1 cellular context compared by ENCODE assay signal in the genomic region with DNA sequence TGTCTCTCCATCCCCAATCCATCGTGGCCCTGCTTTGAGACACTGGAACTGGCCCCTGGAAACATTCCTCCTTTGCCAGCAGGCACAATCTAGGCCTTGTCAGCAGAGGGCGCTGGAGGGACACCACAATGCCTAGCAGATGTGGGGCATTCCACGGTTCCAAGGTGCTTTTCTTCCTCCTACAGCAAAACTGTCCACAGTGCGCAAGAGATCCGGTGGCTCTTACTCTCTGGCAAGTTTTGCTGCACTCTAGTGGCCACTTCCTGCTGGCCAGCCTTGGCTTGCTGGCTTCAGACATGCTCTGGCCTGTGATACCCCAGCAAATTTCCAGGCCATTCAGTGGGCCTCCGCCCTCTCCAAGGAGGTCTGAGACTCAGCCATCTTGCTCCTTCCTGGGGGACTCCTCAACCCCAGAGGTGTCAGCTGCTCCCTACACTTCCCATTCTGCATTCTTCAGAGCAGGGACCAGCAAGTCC.
TF ChIP-seq lines count a peak whose summit lies in the region.

No MANE protein-coding gene starts in this region.

TF ChIP-seq in HepG2, 621 proteins besides CTCF, POLR2A, EP300 and RAD21 (continued from another document and continues in another):
- TF ChIP-seq, protein P1, sequence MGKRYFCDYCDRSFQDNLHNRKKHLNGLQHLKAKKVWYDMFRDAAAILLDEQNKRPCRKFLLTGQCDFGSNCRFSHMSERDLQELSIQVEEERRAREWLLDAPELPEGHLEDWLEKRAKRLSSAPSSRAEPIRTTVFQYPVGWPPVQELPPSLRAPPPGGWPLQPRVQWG (CRISPR knock-in tag; IDR thresholded peaks at IDR 0.05; ENCODE audit: borderline replicate concordance, low read depth), result no peak
- TF ChIP-seq ZBTB42 (CRISPR knock-in tag; IDR thresholded peaks at IDR 0.05), result no peak
- no peak for TF ChIP-seq XBP1 (CRISPR knock-in tag; IDR thresholded peaks at IDR 0.05)
- TF ChIP-seq PAF1 (CRISPR knock-in tag; IDR thresholded peaks at IDR 0.05), result no peak
- TF ChIP-seq SNRNP70 (IDR thresholded peaks at IDR 0.05; ENCODE audit: low read depth, low read length), result no peak
- TF ChIP-seq, protein P2, sequence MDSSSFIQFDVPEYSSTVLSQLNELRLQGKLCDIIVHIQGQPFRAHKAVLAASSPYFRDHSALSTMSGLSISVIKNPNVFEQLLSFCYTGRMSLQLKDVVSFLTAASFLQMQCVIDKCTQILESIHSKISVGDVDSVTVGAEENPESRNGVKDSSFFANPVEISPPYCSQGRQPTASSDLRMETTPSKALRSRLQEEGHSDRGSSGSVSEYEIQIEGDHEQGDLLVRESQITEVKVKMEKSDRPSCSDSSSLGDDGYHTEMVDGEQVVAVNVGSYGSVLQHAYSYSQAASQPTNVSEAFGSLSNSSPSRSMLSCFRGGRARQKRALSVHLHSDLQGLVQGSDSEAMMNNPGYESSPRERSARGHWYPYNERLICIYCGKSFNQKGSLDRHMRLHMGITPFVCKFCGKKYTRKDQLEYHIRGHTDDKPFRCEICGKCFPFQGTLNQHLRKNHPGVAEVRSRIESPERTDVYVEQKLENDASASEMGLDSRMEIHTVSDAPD (CRISPR knock-in tag; IDR thresholded peaks at IDR 0.05), result no peak
- no peak for TF ChIP-seq FOXM1 (CRISPR knock-in tag; IDR thresholded peaks at IDR 0.05)
- peak; percentile 22; the same call in 1 of the 2 replicates for TF ChIP-seq ZNF232 (CRISPR knock-in tag; IDR thresholded peaks at IDR 0.05; ENCODE audit: borderline replicate concordance)
- no peak for TF ChIP-seq DNMT1 (CRISPR knock-in tag; IDR thresholded peaks at IDR 0.05)
- no peak for TF ChIP-seq ZNF160 (CRISPR knock-in tag; IDR thresholded peaks at IDR 0.05)
- peak; percentile 56; the same call in 1 of the 2 replicates for TF ChIP-seq ZBTB7B (CRISPR knock-in tag; IDR thresholded peaks at IDR 0.05)
- TF ChIP-seq RBM39 (IDR thresholded peaks at IDR 0.05; ENCODE audit: low read depth, low read length, poor library complexity, severe bottlenecking), result no peak
- TF ChIP-seq ZNF614 (CRISPR knock-in tag; IDR thresholded peaks at IDR 0.05; ENCODE audit: borderline replicate concordance), result peak; percentile 59; the same call in 1 of the 2 replicates
- TF ChIP-seq, protein P3, sequence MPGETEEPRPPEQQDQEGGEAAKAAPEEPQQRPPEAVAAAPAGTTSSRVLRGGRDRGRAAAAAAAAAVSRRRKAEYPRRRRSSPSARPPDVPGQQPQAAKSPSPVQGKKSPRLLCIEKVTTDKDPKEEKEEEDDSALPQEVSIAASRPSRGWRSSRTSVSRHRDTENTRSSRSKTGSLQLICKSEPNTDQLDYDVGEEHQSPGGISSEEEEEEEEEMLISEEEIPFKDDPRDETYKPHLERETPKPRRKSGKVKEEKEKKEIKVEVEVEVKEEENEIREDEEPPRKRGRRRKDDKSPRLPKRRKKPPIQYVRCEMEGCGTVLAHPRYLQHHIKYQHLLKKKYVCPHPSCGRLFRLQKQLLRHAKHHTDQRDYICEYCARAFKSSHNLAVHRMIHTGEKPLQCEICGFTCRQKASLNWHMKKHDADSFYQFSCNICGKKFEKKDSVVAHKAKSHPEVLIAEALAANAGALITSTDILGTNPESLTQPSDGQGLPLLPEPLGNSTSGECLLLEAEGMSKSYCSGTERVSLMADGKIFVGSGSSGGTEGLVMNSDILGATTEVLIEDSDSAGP (CRISPR knock-in tag; IDR thresholded peaks at IDR 0.05; ENCODE audit: borderline replicate concordance), result peak; percentile 54
- TF ChIP-seq ZBTB1 (CRISPR knock-in tag; IDR thresholded peaks at IDR 0.05; ENCODE audit: borderline replicate concordance), result no peak
- peak; percentile 38; the same call in 1 of the 2 replicates for TF ChIP-seq SIX1 (CRISPR knock-in tag; IDR thresholded peaks at IDR 0.05; ENCODE audit: borderline replicate concordance)
- TF ChIP-seq SALL2 (CRISPR knock-in tag; IDR thresholded peaks at IDR 0.05), result peak; percentile 64; the same call in 1 of the 2 replicates
- no peak for TF ChIP-seq ZNF577 (CRISPR knock-in tag; IDR thresholded peaks at IDR 0.05; ENCODE audit: borderline replicate concordance, low read depth)
- TF ChIP-seq, protein P4, sequence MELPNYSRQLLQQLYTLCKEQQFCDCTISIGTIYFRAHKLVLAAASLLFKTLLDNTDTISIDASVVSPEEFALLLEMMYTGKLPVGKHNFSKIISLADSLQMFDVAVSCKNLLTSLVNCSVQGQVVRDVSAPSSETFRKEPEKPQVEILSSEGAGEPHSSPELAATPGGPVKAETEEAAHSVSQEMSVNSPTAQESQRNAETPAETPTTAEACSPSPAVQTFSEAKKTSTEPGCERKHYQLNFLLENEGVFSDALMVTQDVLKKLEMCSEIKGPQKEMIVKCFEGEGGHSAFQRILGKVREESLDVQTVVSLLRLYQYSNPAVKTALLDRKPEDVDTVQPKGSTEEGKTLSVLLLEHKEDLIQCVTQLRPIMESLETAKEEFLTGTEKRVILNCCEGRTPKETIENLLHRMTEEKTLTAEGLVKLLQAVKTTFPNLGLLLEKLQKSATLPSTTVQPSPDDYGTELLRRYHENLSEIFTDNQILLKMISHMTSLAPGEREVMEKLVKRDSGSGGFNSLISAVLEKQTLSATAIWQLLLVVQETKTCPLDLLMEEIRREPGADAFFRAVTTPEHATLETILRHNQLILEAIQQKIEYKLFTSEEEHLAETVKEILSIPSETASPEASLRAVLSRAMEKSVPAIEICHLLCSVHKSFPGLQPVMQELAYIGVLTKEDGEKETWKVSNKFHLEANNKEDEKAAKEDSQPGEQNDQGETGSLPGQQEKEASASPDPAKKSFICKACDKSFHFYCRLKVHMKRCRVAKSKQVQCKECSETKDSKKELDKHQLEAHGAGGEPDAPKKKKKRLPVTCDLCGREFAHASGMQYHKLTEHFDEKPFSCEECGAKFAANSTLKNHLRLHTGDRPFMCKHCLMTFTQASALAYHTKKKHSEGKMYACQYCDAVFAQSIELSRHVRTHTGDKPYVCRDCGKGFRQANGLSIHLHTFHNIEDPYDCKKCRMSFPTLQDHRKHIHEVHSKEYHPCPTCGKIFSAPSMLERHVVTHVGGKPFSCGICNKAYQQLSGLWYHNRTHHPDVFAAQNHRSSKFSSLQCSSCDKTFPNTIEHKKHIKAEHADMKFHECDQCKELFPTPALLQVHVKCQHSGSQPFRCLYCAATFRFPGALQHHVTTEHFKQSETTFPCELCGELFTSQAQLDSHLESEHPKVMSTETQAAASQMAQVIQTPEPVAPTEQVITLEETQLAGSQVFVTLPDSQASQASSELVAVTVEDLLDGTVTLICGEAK (IDR thresholded peaks at IDR 0.05), result no peak
- TF ChIP-seq, protein P4 (CRISPR knock-in tag; IDR thresholded peaks at IDR 0.05), result no peak
- TF ChIP-seq KAT7 (CRISPR knock-in tag; IDR thresholded peaks at IDR 0.05; ENCODE audit: borderline replicate concordance), result no peak
- TF ChIP-seq AKAP8 (CRISPR knock-in tag; IDR thresholded peaks at IDR 0.05), result no peak
- TF ChIP-seq BHLHE40 (IDR thresholded peaks at IDR 0.05; ENCODE audit: low read length), result 0 out of 2 replicates have a peak, but pooled peaks have one; percentile 26
- no peak for TF ChIP-seq CHD4 (IDR thresholded peaks at IDR 0.05; ENCODE audit: borderline replicate concordance, low read length)
- no peak for TF ChIP-seq NR3C1 (CRISPR knock-in tag; IDR thresholded peaks at IDR 0.05)
- TF ChIP-seq ASH2L (IDR thresholded peaks at IDR 0.05; ENCODE audit: insufficient read length, low read depth, low read length), result no peak
- no peak for TF ChIP-seq ZNF441 (CRISPR knock-in tag; IDR thresholded peaks at IDR 0.05; ENCODE audit: borderline replicate concordance)
- no peak for TF ChIP-seq ZNF235 (CRISPR knock-in tag; IDR thresholded peaks at IDR 0.05; ENCODE audit: borderline replicate concordance)
- TF ChIP-seq FOXK2 (IDR thresholded peaks at IDR 0.05), result no peak
- no peak for TF ChIP-seq CBX2 (IDR thresholded peaks at IDR 0.05; ENCODE audit: low read depth, low read length)
- TF ChIP-seq CBX2 (CRISPR knock-in tag; IDR thresholded peaks at IDR 0.05; ENCODE audit: low read depth), result no peak
- peak; percentile 62 for TF ChIP-seq SPEN (CRISPR knock-in tag; IDR thresholded peaks at IDR 0.05; ENCODE audit: low read depth)
- TF ChIP-seq, protein P5, sequence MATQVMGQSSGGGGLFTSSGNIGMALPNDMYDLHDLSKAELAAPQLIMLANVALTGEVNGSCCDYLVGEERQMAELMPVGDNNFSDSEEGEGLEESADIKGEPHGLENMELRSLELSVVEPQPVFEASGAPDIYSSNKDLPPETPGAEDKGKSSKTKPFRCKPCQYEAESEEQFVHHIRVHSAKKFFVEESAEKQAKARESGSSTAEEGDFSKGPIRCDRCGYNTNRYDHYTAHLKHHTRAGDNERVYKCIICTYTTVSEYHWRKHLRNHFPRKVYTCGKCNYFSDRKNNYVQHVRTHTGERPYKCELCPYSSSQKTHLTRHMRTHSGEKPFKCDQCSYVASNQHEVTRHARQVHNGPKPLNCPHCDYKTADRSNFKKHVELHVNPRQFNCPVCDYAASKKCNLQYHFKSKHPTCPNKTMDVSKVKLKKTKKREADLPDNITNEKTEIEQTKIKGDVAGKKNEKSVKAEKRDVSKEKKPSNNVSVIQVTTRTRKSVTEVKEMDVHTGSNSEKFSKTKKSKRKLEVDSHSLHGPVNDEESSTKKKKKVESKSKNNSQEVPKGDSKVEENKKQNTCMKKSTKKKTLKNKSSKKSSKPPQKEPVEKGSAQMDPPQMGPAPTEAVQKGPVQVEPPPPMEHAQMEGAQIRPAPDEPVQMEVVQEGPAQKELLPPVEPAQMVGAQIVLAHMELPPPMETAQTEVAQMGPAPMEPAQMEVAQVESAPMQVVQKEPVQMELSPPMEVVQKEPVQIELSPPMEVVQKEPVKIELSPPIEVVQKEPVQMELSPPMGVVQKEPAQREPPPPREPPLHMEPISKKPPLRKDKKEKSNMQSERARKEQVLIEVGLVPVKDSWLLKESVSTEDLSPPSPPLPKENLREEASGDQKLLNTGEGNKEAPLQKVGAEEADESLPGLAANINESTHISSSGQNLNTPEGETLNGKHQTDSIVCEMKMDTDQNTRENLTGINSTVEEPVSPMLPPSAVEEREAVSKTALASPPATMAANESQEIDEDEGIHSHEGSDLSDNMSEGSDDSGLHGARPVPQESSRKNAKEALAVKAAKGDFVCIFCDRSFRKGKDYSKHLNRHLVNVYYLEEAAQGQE (IDR thresholded peaks at IDR 0.05; ENCODE audit: borderline replicate concordance in 1 of 2, low read depth in 1 of 2, low read length in 2 of 2), result 0 out of 4 replicates have a peak, but pooled peaks of 1 of the 2 experiments have one; percentile 12
- TF ChIP-seq, protein P6, sequence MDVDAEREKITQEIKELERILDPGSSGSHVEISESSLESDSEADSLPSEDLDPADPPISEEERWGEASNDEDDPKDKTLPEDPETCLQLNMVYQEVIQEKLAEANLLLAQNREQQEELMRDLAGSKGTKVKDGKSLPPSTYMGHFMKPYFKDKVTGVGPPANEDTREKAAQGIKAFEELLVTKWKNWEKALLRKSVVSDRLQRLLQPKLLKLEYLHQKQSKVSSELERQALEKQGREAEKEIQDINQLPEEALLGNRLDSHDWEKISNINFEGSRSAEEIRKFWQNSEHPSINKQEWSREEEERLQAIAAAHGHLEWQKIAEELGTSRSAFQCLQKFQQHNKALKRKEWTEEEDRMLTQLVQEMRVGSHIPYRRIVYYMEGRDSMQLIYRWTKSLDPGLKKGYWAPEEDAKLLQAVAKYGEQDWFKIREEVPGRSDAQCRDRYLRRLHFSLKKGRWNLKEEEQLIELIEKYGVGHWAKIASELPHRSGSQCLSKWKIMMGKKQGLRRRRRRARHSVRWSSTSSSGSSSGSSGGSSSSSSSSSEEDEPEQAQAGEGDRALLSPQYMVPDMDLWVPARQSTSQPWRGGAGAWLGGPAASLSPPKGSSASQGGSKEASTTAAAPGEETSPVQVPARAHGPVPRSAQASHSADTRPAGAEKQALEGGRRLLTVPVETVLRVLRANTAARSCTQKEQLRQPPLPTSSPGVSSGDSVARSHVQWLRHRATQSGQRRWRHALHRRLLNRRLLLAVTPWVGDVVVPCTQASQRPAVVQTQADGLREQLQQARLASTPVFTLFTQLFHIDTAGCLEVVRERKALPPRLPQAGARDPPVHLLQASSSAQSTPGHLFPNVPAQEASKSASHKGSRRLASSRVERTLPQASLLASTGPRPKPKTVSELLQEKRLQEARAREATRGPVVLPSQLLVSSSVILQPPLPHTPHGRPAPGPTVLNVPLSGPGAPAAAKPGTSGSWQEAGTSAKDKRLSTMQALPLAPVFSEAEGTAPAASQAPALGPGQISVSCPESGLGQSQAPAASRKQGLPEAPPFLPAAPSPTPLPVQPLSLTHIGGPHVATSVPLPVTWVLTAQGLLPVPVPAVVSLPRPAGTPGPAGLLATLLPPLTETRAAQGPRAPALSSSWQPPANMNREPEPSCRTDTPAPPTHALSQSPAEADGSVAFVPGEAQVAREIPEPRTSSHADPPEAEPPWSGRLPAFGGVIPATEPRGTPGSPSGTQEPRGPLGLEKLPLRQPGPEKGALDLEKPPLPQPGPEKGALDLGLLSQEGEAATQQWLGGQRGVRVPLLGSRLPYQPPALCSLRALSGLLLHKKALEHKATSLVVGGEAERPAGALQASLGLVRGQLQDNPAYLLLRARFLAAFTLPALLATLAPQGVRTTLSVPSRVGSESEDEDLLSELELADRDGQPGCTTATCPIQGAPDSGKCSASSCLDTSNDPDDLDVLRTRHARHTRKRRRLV (CRISPR knock-in tag; IDR thresholded peaks at IDR 0.05), result no peak
- TF ChIP-seq ZNF138 (CRISPR knock-in tag; IDR thresholded peaks at IDR 0.05; ENCODE audit: low read depth), result no peak
- TF ChIP-seq, protein P7, sequence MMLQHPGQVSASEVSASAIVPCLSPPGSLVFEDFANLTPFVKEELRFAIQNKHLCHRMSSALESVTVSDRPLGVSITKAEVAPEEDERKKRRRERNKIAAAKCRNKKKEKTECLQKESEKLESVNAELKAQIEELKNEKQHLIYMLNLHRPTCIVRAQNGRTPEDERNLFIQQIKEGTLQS (CRISPR knock-in tag; IDR thresholded peaks at IDR 0.05), result no peak
- no peak for TF ChIP-seq ZMAT3 (CRISPR knock-in tag; conservative IDR thresholded peaks at IDR 0.05)
